8 cellular contexts compared by ENCODE assay signal in genomic region chr12:8912910-8913309, GRCh38. TPM values are rescaled to one million over a fixed set of nuclear protein-coding genes. Genes with fewer than 3 reads are reported as not detected.
DNase-seq lines count a peak whose midpoint lies in the region; ATAC-seq, FAIRE-seq and TF ChIP-seq lines count a peak whose summit lies in the region.

No MANE protein-coding gene starts in this region.

- peaks cover 4% of the 10 kb centered on the region for H3F3A ChIP-seq in smooth muscle cell (ENCODE audit: low read depth)

- no peak for FAIRE-seq in A549 (lab: Jason Lieb, UNC)

- peaks cover 25% of the 10 kb centered on the region for H3K79me2 ChIP-seq in smooth muscle cell (ENCODE audit: low read depth)

- H3K27ac ChIP-seq in A549 (no peak overlapping the region), smooth muscle cell (ENCODE audit: low read depth) (peak overlapping the region; percentile 92)

- H3K36me3 ChIP-seq in smooth muscle cell (ENCODE audit: low read depth) = no peaks in the 10 kb centered on the region

- H4K20me1 ChIP-seq in smooth muscle cell (ENCODE audit: low read depth) = no peaks in the 10 kb centered on the region

- POLR2A ChIA-PET in A549 (lab: Yijun Ruan, JAX) = no interaction called here

- DNase-seq in A549 (ENCODE audit: low read depth in 1 of 2, low spot score in 1 of 2) = peak; percentile 26 to 36
- DNase-seq in GM13977 (ENCODE audit: low spot score) = peak; percentile 33
- DNase-seq in RKO (ENCODE audit: low spot score) = peak; percentile 37
- DNase-seq in germinal center (ENCODE audit: low spot score) = peak; percentile 38
- no peak for DNase-seq in smooth muscle cell (lab: John Stamatoyannopoulos, UW; ENCODE audit: unreplicated experiment)
- no peak for DNase-seq in NCI-H524 treated with DMSO at 0.1 percent for 48 hours (lab: John Stamatoyannopoulos, UW)

- H3K27me3 ChIP-seq in smooth muscle cell (ENCODE audit: low read depth) = no peaks in the 10 kb centered on the region

- H3K4me1 ChIP-seq in A549 = peaks cover 18% of the 10 kb centered on the region
- peaks cover 29% of the 10 kb centered on the region for H3K4me1 ChIP-seq in smooth muscle cell (ENCODE audit: low read depth)

- WGBS in A549 (ENCODE audit: missing lambda C conversion rate) = 50% methylated on average over 9 of the region's 9 CpGs
- WGBS in smooth muscle cell (ENCODE audit: low lambda C conversion rate) = 14% methylated on average over 9 of the region's 9 CpGs

- H3K9me3 ChIP-seq in A549 = no peaks in the 10 kb centered on the region
- H3K9me3 ChIP-seq in smooth muscle cell (replicated peaks; ENCODE audit: low read depth) = no peaks in the 10 kb centered on the region

- H3K4me3 ChIP-seq in A549 = no peak overlapping the region
- H3K4me3 ChIP-seq in smooth muscle cell = peak overlapping the region; percentile 93

- no peak for TF ChIP-seq POLR2A in A549 (IDR thresholded peaks at IDR 0.05; ENCODE audit: low read length)

- H3K4me2 ChIP-seq in A549 (no peak overlapping the region), smooth muscle cell (peak overlapping the region; percentile 86)

- peak overlapping the region; percentile 88 for H3K9ac ChIP-seq in smooth muscle cell (ENCODE audit: low read depth)

- CTCF ChIA-PET in A549 (lab: Yijun Ruan, JAX) = interaction anchor here (1.2 to 1.7 kb wide), 3 partner anchors 37 to 300 kb away, joined by 3 to 4 read pairs (median 3); partner anchors contain the start of genes AICDA and M6PR

- ATAC-seq in A549 = 0 out of 6 replicates have a peak, but pooled peaks of 1 of the 2 experiments have one; percentile 18
- ATAC-seq in HG03095 (IDR thresholded peaks at IDR 0.05; ENCODE audit: unreplicated experiment) = no peak
- no peak for ATAC-seq in HG03159 (IDR thresholded peaks at IDR 0.05; ENCODE audit: unreplicated experiment)

- in situ Hi-C loops in GM13977 (cut with MboI; ENCODE audit: low pct_unique_long_range_greater_than_20kb, low sequenced_read_pairs, unreplicated experiment) = no loop called here

- H2AFZ ChIP-seq in smooth muscle cell (ENCODE audit: low read depth) = peak overlapping the region; percentile 77

- TF ChIP-seq RAD21 in A549 (conservative IDR thresholded peaks at IDR 0.05 in 1 of 2, IDR thresholded peaks at IDR 0.05 in 1 of 2) = no peak

- no peak for TF ChIP-seq EP300 in A549 (IDR thresholded peaks at IDR 0.05)

- TF ChIP-seq CTCF in A549 (IDR thresholded peaks at IDR 0.05) (no peak), GM13977 (IDR thresholded peaks at IDR 0.05; ENCODE audit: extremely low read depth, insufficient read depth, missing control alignments) (no peak), smooth muscle cell (IDR thresholded peaks at IDR 0.05; ENCODE audit: borderline replicate concordance, insufficient read depth, poor library complexity, severe bottlenecking) (no peak)

TF ChIP-seq in A549, 52 proteins besides CTCF, POLR2A, EP300 and RAD21:
- TF ChIP-seq KDM1A (IDR thresholded peaks at IDR 0.05; ENCODE audit: low read depth) (no peak), HEYL (CRISPR knock-in tag; IDR thresholded peaks at IDR 0.05) (no peak), E2F6 (IDR thresholded peaks at IDR 0.05; ENCODE audit: borderline replicate concordance, low read depth) (no peak), HOXA7 (CRISPR knock-in tag; IDR thresholded peaks at IDR 0.05) (no peak), GATA3 (IDR thresholded peaks at IDR 0.05; ENCODE audit: borderline replicate concordance) (no peak), MAFK (IDR thresholded peaks at IDR 0.05; ENCODE audit: partially characterized antibody) (no peak), ZNF302 (CRISPR knock-in tag; IDR thresholded peaks at IDR 0.05) (no peak), HOXB13 (CRISPR knock-in tag; IDR thresholded peaks at IDR 0.05; ENCODE audit: low read depth) (no peak), POLR2AphosphoS2 (conservative IDR thresholded peaks at IDR 0.05; ENCODE audit: low read length) (no peak), HES2 (IDR thresholded peaks at IDR 0.05) (no peak), REST (IDR thresholded peaks at IDR 0.05) (no peak), ATOH8 (CRISPR knock-in tag; IDR thresholded peaks at IDR 0.05; ENCODE audit: low read depth) (no peak), CHD4 (IDR thresholded peaks at IDR 0.05; ENCODE audit: borderline replicate concordance) (no peak), MAX (IDR thresholded peaks at IDR 0.05) (no peak)

RNA-seq across cellular contexts. Expression of gene PHC1, which starts 1.4 kb away (rescaled TPM):
- polyA plus RNA-seq in A549 (2011; rRNA removed) (26.5 and 40.5 TPM in 2 replicates), A549 (2017; fragmentation: RNase III; extraction: RNeasy Plus Mini Kit Qiagen cat#74134 plus additional on column Dnase treatment) (10.6 to 12.6 TPM (median 11.2 TPM) in 3 replicates), smooth muscle cell (23.1 and 24.1 TPM in 2 replicates)
- 13.8 and 17.9 TPM in 2 replicates for polyA plus RNA-seq in A549 (2012; cell fraction: cytosol; rRNA removed)
- polyA plus RNA-seq in A549 (2012; cell fraction: nucleus; rRNA removed) = 38.6 and 42.8 TPM in 2 replicates
- polyA minus RNA-seq in A549 (2011; rRNA and poly(A)+ RNA removed) = 30.9 and 33.5 TPM in 2 replicates
- total RNA-seq in smooth muscle cell = 48.8 and 67.6 TPM in 2 replicates

RNA-seq across cellular contexts. Expression of gene M6PR, which starts 36.5 kb away (rescaled TPM):
- polyA plus RNA-seq in A549 (2011; rRNA removed) = 162 and 227 TPM in 2 replicates
- polyA plus RNA-seq in A549 (2012; cell fraction: cytosol; rRNA removed) = 95.6 and 106 TPM in 2 replicates
- polyA plus RNA-seq in A549 (2012; cell fraction: nucleus; rRNA removed) = 63.2 and 138 TPM in 2 replicates
- polyA plus RNA-seq in A549 (2017; fragmentation: RNase III; extraction: RNeasy Plus Mini Kit Qiagen cat#74134 plus additional on column Dnase treatment) = 145 to 187 TPM (median 182 TPM) in 3 replicates
- 264 and 270 TPM in 2 replicates for polyA minus RNA-seq in A549 (2011; rRNA and poly(A)+ RNA removed)
- 71.2 and 106 TPM in 2 replicates for total RNA-seq in smooth muscle cell
- 49.8 and 67.2 TPM in 2 replicates for polyA plus RNA-seq in smooth muscle cell

Comparison
In these comparisons a context has a peak if more than half of its experiments do, and no peak if none do; other contexts are left out.
1. DNase-seq: peak in A549 (2 of 2), GM13977 (single experiment), RKO (single experiment) and germinal center (single experiment); none in smooth muscle cell (single experiment) and NCI-H524 treated with DMSO at 0.1 percent for 48 hours (single experiment).